ENCODE assay signal across 10 cellular contexts in the genomic region with DNA sequence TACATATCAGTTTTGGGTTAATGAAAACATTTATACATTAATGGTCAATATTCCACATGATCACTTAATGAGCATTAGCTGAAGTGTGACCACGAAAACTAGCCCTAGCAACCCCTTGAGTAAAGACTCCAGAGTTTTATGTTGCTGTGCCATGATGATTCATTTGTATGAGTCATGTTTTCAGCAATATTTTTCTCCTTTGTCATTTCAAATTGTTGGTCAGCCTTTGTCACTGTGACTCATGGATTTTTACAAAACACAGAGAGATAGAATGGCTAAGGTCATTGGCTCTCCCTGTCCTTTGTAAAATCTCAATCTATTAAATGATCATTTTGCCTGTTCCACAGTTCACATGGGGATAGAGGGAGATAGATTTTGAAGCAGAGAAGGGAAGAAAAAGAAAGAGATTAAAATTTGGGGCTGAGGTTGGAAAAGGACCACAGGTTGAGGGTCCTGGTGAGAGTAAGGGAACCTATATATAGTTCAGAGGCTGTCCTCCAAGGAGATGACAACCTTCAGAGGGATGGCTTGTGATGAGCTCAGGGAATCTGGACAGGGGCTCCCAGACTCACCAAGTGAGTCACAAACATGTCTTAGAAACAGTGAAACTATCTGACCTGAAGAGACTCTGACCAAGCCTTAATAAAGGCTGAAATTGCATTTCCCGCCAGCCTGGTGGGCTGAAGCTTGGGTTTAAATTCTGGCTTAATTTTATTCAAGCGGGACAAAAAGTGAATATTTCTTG. TPM values are rescaled to one million over a fixed set of nuclear protein-coding genes. Genes with fewer than 3 reads are reported as not detected.
A peak's percentile ranks its signal among the peaks of the same experiment; 100 is the strongest.
DNase-seq lines count a peak whose midpoint lies in the region; ATAC-seq, FAIRE-seq and TF ChIP-seq lines count a peak whose summit lies in the region.
"Had no signal": no experiment of that assay in that cellular context is flagged by ENCODE, and none has a peak within 500 bp of the region (broad histone marks: within the 10 kb centered on the region; RNA-seq: fewer than 3 reads in every experiment).

No MANE protein-coding gene starts in this region.

- H3K79me2 ChIP-seq in K562 (ENCODE audit: control insufficient read depth, insufficient read depth, low read length), result no peaks in the 10 kb centered on the region

- no peak overlapping the region for H3K23ac ChIP-seq in mesenchymal stem cell (ENCODE audit: low read length in 2 of 2)

- peak overlapping the region; percentile 86 for H3K27ac ChIP-seq in K562 (ENCODE audit: extremely low read depth, low read depth, low read length)
- H3K27ac ChIP-seq in mesenchymal stem cell (ENCODE audit: low read length, poor library complexity, severe bottlenecking), result peak overlapping the region; percentile 85
- H3K27ac ChIP-seq in sigmoid colon, result peak overlapping the region in 2 of 4 donors; percentile 27 to 47
- H3K27ac ChIP-seq: heart right ventricle had no signal

- H3K4me1 ChIP-seq in Caco-2 (no peaks in the 10 kb centered on the region), K562 (replicated peaks in 1 of 2; ENCODE audit: control insufficient read depth in 2 of 2, insufficient read depth in 2 of 2, low read length in 2 of 2) (peaks cover 0 to 20% of the 10 kb centered on the region in 2 experiments; a peak in 2 of 5 replicates), mesenchymal stem cell (ENCODE audit: control insufficient read depth, insufficient read depth, low read depth, low read length) (no peaks in the 10 kb centered on the region), sigmoid colon (peaks cover 0 to 5% (median 0%) of the 10 kb centered on the region in 4 donors)
- H3K4me1 ChIP-seq: heart right ventricle had no signal

- in situ Hi-C loops in K562 (cut with MboI), result no loop called here

- H3K36me3 ChIP-seq in Caco-2 (ENCODE audit: control insufficient read depth, insufficient read depth, low read length), result no peaks in the 10 kb centered on the region
- no peaks in the 10 kb centered on the region for H3K36me3 ChIP-seq in K562 (ENCODE audit: control insufficient read depth, insufficient read depth, low read length)
- H3K36me3 ChIP-seq in mesenchymal stem cell (ENCODE audit: control insufficient read depth in 1 of 2, insufficient read depth in 2 of 2, low read depth in 1 of 2, low read length in 2 of 2), result no peaks in the 10 kb centered on the region
- H3K36me3 ChIP-seq in sigmoid colon, result no peaks in the 10 kb centered on the region
- H3K36me3 ChIP-seq: heart right ventricle had no signal

- no peak overlapping the region for H4K91ac ChIP-seq in mesenchymal stem cell (ENCODE audit: low read length)

- intact Hi-C loops in Caco-2 (cut with micrococcal nuclease; ENCODE audit: unreplicated experiment) (no loop called here), K562 (cut with micrococcal nuclease) (loop anchor here (5.0 kb wide), 1 partner anchor 66 kb away; a partner anchor contains a TSS), posterior cingulate gyrus (cut with DNase I) (no loop called here), sigmoid colon (cut with DNase I) (no loop called here)

- no peak for TF ChIP-seq CTCF in Caco-2 (IDR thresholded peaks at IDR 0.05; ENCODE audit: insufficient read depth in 1 of 2, low read depth in 1 of 2, low read length in 1 of 2, severe bottlenecking in 1 of 2, unreplicated experiment in 1 of 2)
- TF ChIP-seq CTCF in K562 (IDR thresholded peaks at IDR 0.05 in 2 of 3, conservative IDR thresholded peaks at IDR 0.05 in 1 of 3; ENCODE audit: insufficient read depth in 2 of 3, low read depth in 1 of 3, low read length in 3 of 3), result no peak
- TF ChIP-seq CTCF in sigmoid colon (IDR thresholded peaks at IDR 0.05), result no peak

- H2BK12ac ChIP-seq in mesenchymal stem cell (ENCODE audit: low read length in 2 of 2), result no peak overlapping the region

- H3K27me3 ChIP-seq in Caco-2 (replicated peaks; ENCODE audit: control insufficient read depth, insufficient read depth, low read length) (no peaks in the 10 kb centered on the region), K562 (ENCODE audit: control insufficient read depth in 2 of 2, insufficient read depth in 2 of 2, low read length in 2 of 2) (no peaks in the 10 kb centered on the region), mesenchymal stem cell (ENCODE audit: control insufficient read depth in 1 of 2, insufficient read depth in 1 of 2, low read length in 2 of 2) (no peaks in the 10 kb centered on the region), sigmoid colon (no peaks in the 10 kb centered on the region)

- peak overlapping the region in 1 of 2 experiments; percentile 12 for H3K18ac ChIP-seq in mesenchymal stem cell (ENCODE audit: low read depth in 1 of 2, low read length in 2 of 2)

- H3K4ac ChIP-seq in mesenchymal stem cell (ENCODE audit: low read depth in 1 of 2, low read length in 2 of 2), result no peak overlapping the region

- TF ChIP-seq EP300 in K562 (IDR thresholded peaks at IDR 0.05; ENCODE audit: low read length), result peak; percentile 85
- TF ChIP-seq EP300 in sigmoid colon (IDR thresholded peaks at IDR 0.05), result no peak

- no peaks in the 10 kb centered on the region for H4K20me1 ChIP-seq in K562 (replicated peaks; ENCODE audit: control insufficient read depth, insufficient read depth, low read length)

- no peaks in the 10 kb centered on the region for H3K9me3 ChIP-seq in Caco-2
- no peaks in the 10 kb centered on the region for H3K9me3 ChIP-seq in K562 (replicated peaks; ENCODE audit: control insufficient read depth, insufficient read depth, low read depth, low read length)
- no peaks in the 10 kb centered on the region for H3K9me3 ChIP-seq in mesenchymal stem cell (ENCODE audit: control insufficient read depth, low read length)
- H3K9me3 ChIP-seq in sigmoid colon, result no peaks in the 10 kb centered on the region
- H3K9me3 ChIP-seq: heart right ventricle had no signal

- no peak overlapping the region for H2BK120ac ChIP-seq in mesenchymal stem cell (ENCODE audit: low read depth, low read length)

- no peaks in the 10 kb centered on the region for H3K79me1 ChIP-seq in mesenchymal stem cell (replicated peaks; ENCODE audit: low read length, poor library complexity, severe bottlenecking)

- H4K8ac ChIP-seq in mesenchymal stem cell (ENCODE audit: low read length), result no peak overlapping the region

- no peaks in the 10 kb centered on the region for H3K9me3 Mint-ChIP-seq in Caco-2 (ENCODE audit: unreplicated experiment)

- TF ChIP-seq RAD21 in K562 (CRISPR knock-in tag; conservative IDR thresholded peaks at IDR 0.05 in 1 of 2, IDR thresholded peaks at IDR 0.05 in 1 of 2), result no peak

- DNase-seq in Caco-2 (no peak), LoVo (ENCODE audit: low spot score) (peak; percentile 68), K562 (ENCODE audit: extremely low read depth in 1 of 4, low spot score in 3 of 4) (peak; percentile 61 to 72 (median 63)), mesenchymal stem cell (peak; percentile 94), posterior cingulate gyrus (no peak), sigmoid colon (no peak), NCI-H2227 (lab: John Stamatoyannopoulos, UW; ENCODE audit: unreplicated experiment) (no peak), ecto neural progenitor cell (ENCODE audit: low spot score) (no peak)
- DNase-seq: activated CD8-positive, alpha-beta memory T cell treated with anti-CD3 and anti-CD28 coated beads, Interleukin-2, amount 10 ng/mL, durations not matched to agents 7 days and 5 days; heart right ventricle had no signal

- BruUV-seq in Caco-2 (replicated peaks; lab: Mats Ljungman, UMichigan) (no TSS peak), K562 (replicated peaks; lab: Mats Ljungman, UMichigan) (no TSS peak)

- peak overlapping the region; percentile 4 for H2BK5ac ChIP-seq in mesenchymal stem cell (ENCODE audit: low read depth, low read length, poor library complexity, severe bottlenecking)

- no peak overlapping the region for H3K4me3 ChIP-seq in Caco-2 (ENCODE audit: low read depth, low read length)
- no peak overlapping the region for H3K4me3 ChIP-seq in K562
- peak overlapping the region in 1 of 2 experiments; percentile 19 for H3K4me3 ChIP-seq in mesenchymal stem cell (ENCODE audit: insufficient read depth in 1 of 2, low read depth in 1 of 2, low read length in 2 of 2)
- no peak overlapping the region for H3K4me3 ChIP-seq in sigmoid colon
- H3K4me3 ChIP-seq: heart right ventricle had no signal

- peak; percentile 98 for ATAC-seq in K562
- ATAC-seq: activated CD8-positive, alpha-beta memory T cell treated with anti-CD3 and anti-CD28 coated beads, Interleukin-2, amount 10 ng/mL, durations not matched to agents 7 days and 5 days had no signal

- H3K4me2 ChIP-seq in K562 (ENCODE audit: insufficient read depth, low read length) (peak overlapping the region; percentile 41; the same call in 1 of the 2 replicates), mesenchymal stem cell (ENCODE audit: low read length, poor library complexity, severe bottlenecking) (no peak overlapping the region)

- no peak overlapping the region for H3K4me3 Mint-ChIP-seq in Caco-2 (ENCODE audit: unreplicated experiment)
- H3K4me3 Mint-ChIP-seq: activated CD8-positive, alpha-beta memory T cell treated with anti-CD3 and anti-CD28 coated beads, Interleukin-2, amount 10 ng/mL, durations not matched to agents 7 days and 5 days had no signal

- CTCF ChIA-PET in Caco-2 (lab: Charles Lee), result no interaction called here
- CTCF ChIA-PET in K562 (lab: Yijun Ruan, JAX; ENCODE audit: low intra/inter-chr PET ratio), result interaction anchor here (0.7 kb wide), 1 partner anchor 337 kb away, joined by 3 read pairs; no protein-coding TSS in a partner anchor

- H3K4me1 Mint-ChIP-seq in Caco-2 (ENCODE audit: low read depth, unreplicated experiment), result no peaks in the 10 kb centered on the region
- H3K4me1 Mint-ChIP-seq: activated CD8-positive, alpha-beta memory T cell treated with anti-CD3 and anti-CD28 coated beads, Interleukin-2, amount 10 ng/mL, durations not matched to agents 7 days and 5 days had no signal

- no peaks in the 10 kb centered on the region for H3K27me3 Mint-ChIP-seq in Caco-2 (ENCODE audit: insufficient read depth, unreplicated experiment)
- H3K27me3 Mint-ChIP-seq: activated CD8-positive, alpha-beta memory T cell treated with anti-CD3 and anti-CD28 coated beads, Interleukin-2, amount 10 ng/mL, durations not matched to agents 7 days and 5 days had no signal

- H2AK5ac ChIP-seq in mesenchymal stem cell (ENCODE audit: low read length, severe bottlenecking), result no peak overlapping the region

- no peaks in the 10 kb centered on the region for H3K9me1 ChIP-seq in K562 (ENCODE audit: control insufficient read depth, insufficient read depth, low read length)

- H3K27ac Mint-ChIP-seq in Caco-2 (ENCODE audit: unreplicated experiment), result peak overlapping the region; percentile 81
- H3K27ac Mint-ChIP-seq: activated CD8-positive, alpha-beta memory T cell treated with anti-CD3 and anti-CD28 coated beads, Interleukin-2, amount 10 ng/mL, durations not matched to agents 7 days and 5 days had no signal

- H3K36me3 Mint-ChIP-seq in Caco-2 (ENCODE audit: insufficient read depth, unreplicated experiment), result no peaks in the 10 kb centered on the region
- H3K36me3 Mint-ChIP-seq: activated CD8-positive, alpha-beta memory T cell treated with anti-CD3 and anti-CD28 coated beads, Interleukin-2, amount 10 ng/mL, durations not matched to agents 7 days and 5 days had no signal

- WGBS in K562 (ENCODE audit: insufficient coverage, low coverage, missing lambda C conversion rate), result 18% methylated on average over 3 of the region's 3 CpGs
- no CpG with 5 or more reads among the region's 3 CpGs for WGBS in mesenchymal stem cell
- WGBS in sigmoid colon, 2 donors, result 82 to 85% methylated on average over 3 of the region's 3 CpGs

- POLR2A ChIA-PET in Caco-2 (lab: Charles Lee) (no interaction called here), K562 (lab: Yijun Ruan, JAX) (no interaction called here)

- H3K14ac ChIP-seq in mesenchymal stem cell (ENCODE audit: low read length in 2 of 2), result no peak overlapping the region

- peak; percentile 87 for FAIRE-seq in K562 (lab: Jason Lieb, UNC)

- H3K9ac ChIP-seq in K562 (ENCODE audit: insufficient read depth in 1 of 2, low read depth in 2 of 2, low read length in 2 of 2) (peak overlapping the region in 1 of 2 experiments; percentile 53; a peak in 2 of 4 replicates), mesenchymal stem cell (ENCODE audit: low read length) (peak overlapping the region; percentile 88)

- H2BK15ac ChIP-seq in mesenchymal stem cell (ENCODE audit: low read depth, poor library complexity, severe bottlenecking), result no peak overlapping the region

- peak overlapping the region; percentile 71 for H2AFZ ChIP-seq in K562 (ENCODE audit: low read depth, low read length)
- H2AFZ ChIP-seq in mesenchymal stem cell (ENCODE audit: low read depth, low read length), result no peak overlapping the region

- TF ChIP-seq POLR2A in K562 (conservative IDR thresholded peaks at IDR 0.05), result no peak
- no peak for TF ChIP-seq POLR2A in sigmoid colon (IDR thresholded peaks at IDR 0.05)

RNA-seq across cellular contexts. Expression of a gene that starts 25.6 kb away (rescaled TPM):
- not detected in 2 replicates for total RNA-seq in Caco-2 (2022)
- not detected in 2 replicates for total RNA-seq in K562 (2011; cell fraction: chromatin; rRNA removed; ENCODE audit: low replicate concordance)
- not detected in 2 replicates for total RNA-seq in K562 (2011; cell fraction: nucleolus; rRNA removed)
- total RNA-seq in K562 (2011; cell fraction: nucleoplasm; rRNA removed), result not detected in 2 replicates
- not detected in 2 replicates for total RNA-seq in K562 (2014; rRNA removed)
- not detected in 2 replicates for total RNA-seq in K562 (2014; rRNA removed; fragmentation: Illumina TruSeq; extraction: Trizol)
- total RNA-seq in K562 (2015; rRNA removed; fragmentation: Illumina TruSeq; extraction: Trizol), result not detected in 2 replicates
- not detected in 2 replicates for total RNA-seq in K562 (2021)
- not detected in 2 replicates for polyA plus RNA-seq in K562 (2011; rRNA removed)
- not detected in 2 replicates for polyA plus RNA-seq in K562 (2011; cell fraction: cytosol; rRNA removed)
- not detected in 2 replicates for polyA plus RNA-seq in K562 (2011; cell fraction: nucleus; rRNA removed)
- polyA plus RNA-seq in K562 (2012), result not detected in 2 replicates
- polyA plus RNA-seq in K562 (2014; fragmentation: Illumina TruSeq; extraction: Trizol), result not detected in 2 replicates
- polyA plus RNA-seq in K562 (2014; fragmentation: Nextera tagmentation; extraction: Ambion mirVana), result not detected
- polyA plus RNA-seq in K562 (2014; rRNA removed), result not detected in 2 replicates
- not detected in 2 replicates for polyA minus RNA-seq in K562 (2011; rRNA and poly(A)+ RNA removed)
- not detected in 2 replicates for polyA minus RNA-seq in K562 (2011; cell fraction: cytosol; rRNA and poly(A)+ RNA removed)
- polyA minus RNA-seq in K562 (2011; cell fraction: nucleus; rRNA and poly(A)+ RNA removed), result not detected in 2 replicates
- 0.22 TPM for polyA plus RNA-seq in mesenchymal stem cell (2013, experiment 1 of 2)
- polyA plus RNA-seq in mesenchymal stem cell (2013, experiment 2 of 2), result 0.34 TPM
- total RNA-seq in sigmoid colon, result not detected
- polyA plus RNA-seq in sigmoid colon, result under 1 TPM in 1 of 3 donors, not detected in 2; 0.06 TPM
- total RNA-seq: activated CD8-positive, alpha-beta memory T cell treated with anti-CD3 and anti-CD28 coated beads, Interleukin-2, amount 10 ng/mL, durations not matched to agents 7 days and 5 days; heart right ventricle had no signal
- polyA plus RNA-seq: heart right ventricle had no signal

RNA-seq across cellular contexts. Expression of a gene that starts 36.7 kb away (rescaled TPM):
- not detected in 2 replicates for total RNA-seq in Caco-2 (2022)
- 10.4 and 14.1 TPM in 2 replicates for total RNA-seq in K562 (2011; cell fraction: chromatin; rRNA removed; ENCODE audit: low replicate concordance)
- total RNA-seq in K562 (2011; cell fraction: nucleolus; rRNA removed), result 12.2 and 16.2 TPM in 2 replicates
- 9.5 and 15.0 TPM in 2 replicates for total RNA-seq in K562 (2011; cell fraction: nucleoplasm; rRNA removed)
- total RNA-seq in K562 (2014; rRNA removed), result 43.4 and 44.5 TPM in 2 replicates
- total RNA-seq in K562 (2014; rRNA removed; fragmentation: Illumina TruSeq; extraction: Trizol), result 42.9 and 43.3 TPM in 2 replicates
- 35.7 and 37.3 TPM in 2 replicates for total RNA-seq in K562 (2015; rRNA removed; fragmentation: Illumina TruSeq; extraction: Trizol)
- 32.6 and 32.8 TPM in 2 replicates for total RNA-seq in K562 (2021)
- polyA plus RNA-seq in K562 (2011; rRNA removed), result 14.2 and 37.4 TPM in 2 replicates
- polyA plus RNA-seq in K562 (2011; cell fraction: cytosol; rRNA removed), result 17.6 and 31.5 TPM in 2 replicates
- polyA plus RNA-seq in K562 (2011; cell fraction: nucleus; rRNA removed), result 5.7 and 10.3 TPM in 2 replicates
- 33.4 and 34.9 TPM in 2 replicates for polyA plus RNA-seq in K562 (2012)
- 65.4 and 68.7 TPM in 2 replicates for polyA plus RNA-seq in K562 (2014; fragmentation: Illumina TruSeq; extraction: Trizol)
- 100 to 1,000 TPM in 1 of 2 experiments, 10 to 100 TPM in 1; 90.0 to 100 TPM for polyA plus RNA-seq in K562 (2014; fragmentation: Nextera tagmentation; extraction: Ambion mirVana)
- 54.8 and 55.6 TPM in 2 replicates for polyA plus RNA-seq in K562 (2014; rRNA removed)
- polyA minus RNA-seq in K562 (2011; rRNA and poly(A)+ RNA removed), result 9.4 and 23.4 TPM in 2 replicates
- polyA minus RNA-seq in K562 (2011; cell fraction: cytosol; rRNA and poly(A)+ RNA removed), result 4.5 and 9.1 TPM in 2 replicates
- 4.8 and 5.5 TPM in 2 replicates for polyA minus RNA-seq in K562 (2011; cell fraction: nucleus; rRNA and poly(A)+ RNA removed)
- polyA plus RNA-seq in mesenchymal stem cell (2013, experiment 1 of 2), result not detected
- polyA plus RNA-seq in mesenchymal stem cell (2013, experiment 2 of 2), result not detected
- not detected for total RNA-seq in sigmoid colon
- polyA plus RNA-seq in sigmoid colon, result not detected
- total RNA-seq: activated CD8-positive, alpha-beta memory T cell treated with anti-CD3 and anti-CD28 coated beads, Interleukin-2, amount 10 ng/mL, durations not matched to agents 7 days and 5 days; heart right ventricle had no signal
- polyA plus RNA-seq: heart right ventricle had no signal

RNA-seq across cellular contexts. Expression of a gene that starts 41.8 kb away (rescaled TPM):
- total RNA-seq in Caco-2 (2022) (not detected in 2 replicates), K562 (2014; rRNA removed) (0.09 TPM in 1 of 2 replicates, not detected in the other), K562 (2014; rRNA removed; fragmentation: Illumina TruSeq; extraction: Trizol) (not detected in 2 replicates), K562 (2015; rRNA removed; fragmentation: Illumina TruSeq; extraction: Trizol) (not detected in 2 replicates), K562 (2021) (not detected in 2 replicates), sigmoid colon (not detected)
- total RNA-seq in K562 (2011; cell fraction: chromatin; rRNA removed; ENCODE audit: low replicate concordance), result not detected in 2 replicates
- total RNA-seq in K562 (2011; cell fraction: nucleolus; rRNA removed), result not detected in 2 replicates
- total RNA-seq in K562 (2011; cell fraction: nucleoplasm; rRNA removed), result not detected in 2 replicates
- polyA plus RNA-seq in K562 (2011; rRNA removed) (not detected in 2 replicates), K562 (2014; fragmentation: Illumina TruSeq; extraction: Trizol) (0.07 TPM in 1 of 2 replicates, not detected in the other), K562 (2014; fragmentation: Nextera tagmentation; extraction: Ambion mirVana) (under 1 TPM; 0.04 to 0.06 TPM), K562 (2014; rRNA removed) (not detected in 2 replicates), sigmoid colon (not detected)
- not detected in 2 replicates for polyA plus RNA-seq in K562 (2011; cell fraction: cytosol; rRNA removed)
- not detected in 2 replicates for polyA plus RNA-seq in K562 (2011; cell fraction: nucleus; rRNA removed)
- polyA plus RNA-seq in K562 (2012), result 0.03 and 0.06 TPM in 2 replicates
- polyA minus RNA-seq in K562 (2011; rRNA and poly(A)+ RNA removed), result not detected in 2 replicates
- polyA minus RNA-seq in K562 (2011; cell fraction: cytosol; rRNA and poly(A)+ RNA removed), result not detected in 2 replicates
- polyA minus RNA-seq in K562 (2011; cell fraction: nucleus; rRNA and poly(A)+ RNA removed), result not detected in 2 replicates
- polyA plus RNA-seq in mesenchymal stem cell (2013, experiment 1 of 2), result not detected
- not detected for polyA plus RNA-seq in mesenchymal stem cell (2013, experiment 2 of 2)
- total RNA-seq: activated CD8-positive, alpha-beta memory T cell treated with anti-CD3 and anti-CD28 coated beads, Interleukin-2, amount 10 ng/mL, durations not matched to agents 7 days and 5 days; heart right ventricle had no signal
- polyA plus RNA-seq: heart right ventricle had no signal

RNA-seq across cellular contexts. Expression of a gene that starts 53.2 kb away (rescaled TPM):
- total RNA-seq in Caco-2 (2022) (not detected in 2 replicates), K562 (2014; rRNA removed) (not detected in 2 replicates), K562 (2014; rRNA removed; fragmentation: Illumina TruSeq; extraction: Trizol) (0.11 TPM in 1 of 2 replicates, not detected in the other), K562 (2015; rRNA removed; fragmentation: Illumina TruSeq; extraction: Trizol) (0.07 TPM in 1 of 2 replicates, not detected in the other), K562 (2021) (not detected in 2 replicates), sigmoid colon (not detected)
- total RNA-seq in K562 (2011; cell fraction: chromatin; rRNA removed; ENCODE audit: low replicate concordance), result not detected in 2 replicates
- total RNA-seq in K562 (2011; cell fraction: nucleolus; rRNA removed), result 0.17 TPM in 1 of 2 replicates, not detected in the other
- not detected in 2 replicates for total RNA-seq in K562 (2011; cell fraction: nucleoplasm; rRNA removed)
- polyA plus RNA-seq in K562 (2011; rRNA removed) (not detected in 2 replicates), K562 (2014; fragmentation: Illumina TruSeq; extraction: Trizol) (not detected in 2 replicates), K562 (2014; fragmentation: Nextera tagmentation; extraction: Ambion mirVana) (not detected), K562 (2014; rRNA removed) (0.38 TPM in 1 of 2 replicates, not detected in the other), sigmoid colon (not detected)
- polyA plus RNA-seq in K562 (2011; cell fraction: cytosol; rRNA removed), result not detected in 2 replicates
- polyA plus RNA-seq in K562 (2011; cell fraction: nucleus; rRNA removed), result not detected in 2 replicates
- 0.07 TPM in 1 of 2 replicates, not detected in the other for polyA plus RNA-seq in K562 (2012)
- polyA minus RNA-seq in K562 (2011; rRNA and poly(A)+ RNA removed), result not detected in 2 replicates
- not detected in 2 replicates for polyA minus RNA-seq in K562 (2011; cell fraction: cytosol; rRNA and poly(A)+ RNA removed)
- polyA minus RNA-seq in K562 (2011; cell fraction: nucleus; rRNA and poly(A)+ RNA removed), result not detected in 2 replicates
- not detected for polyA plus RNA-seq in mesenchymal stem cell (2013, experiment 1 of 2)
- polyA plus RNA-seq in mesenchymal stem cell (2013, experiment 2 of 2), result not detected
- total RNA-seq: activated CD8-positive, alpha-beta memory T cell treated with anti-CD3 and anti-CD28 coated beads, Interleukin-2, amount 10 ng/mL, durations not matched to agents 7 days and 5 days; heart right ventricle had no signal
- polyA plus RNA-seq: heart right ventricle had no signal

Comparison
In these comparisons a context has a peak if more than half of its experiments do, and no peak if none do; other contexts are left out.
1. DNase-seq: peak in LoVo (single experiment), K562 (4 of 4) and mesenchymal stem cell (single experiment); none in Caco-2 (0 of 2), posterior cingulate gyrus (0 of 10), sigmoid colon (single experiment), NCI-H2227 (single experiment) and ecto neural progenitor cell (single experiment).
2. RNA of a gene that starts 36.7 kb away (total RNA-seq): 9.5 to 44.5 TPM in K562; not detected in Caco-2 and not detected in sigmoid colon; every median in the first group is over 10 times any median in the second.